ENCODE assay signal across 14 cellular contexts in the genomic region with DNA sequence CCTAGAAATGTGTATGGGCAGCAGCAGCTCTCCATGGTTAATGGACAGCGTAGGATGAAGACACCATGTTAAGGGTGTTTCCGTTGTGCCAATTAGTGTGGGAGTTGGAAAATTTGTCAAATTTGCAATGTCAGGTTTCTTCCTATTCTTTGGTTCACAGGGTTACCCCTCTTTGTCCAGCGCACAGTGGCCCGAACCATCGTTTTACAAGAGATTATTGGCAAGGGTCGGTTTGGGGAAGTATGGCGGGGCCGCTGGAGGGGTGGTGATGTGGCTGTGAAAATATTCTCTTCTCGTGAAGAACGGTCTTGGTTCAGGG.
"Had no signal": no experiment of that assay in that cellular context is flagged by ENCODE, and none has a peak within 500 bp of the region (broad histone marks: within the 10 kb centered on the region; RNA-seq: fewer than 3 reads in every experiment).

No MANE protein-coding gene starts in this region.

- DNase-seq: occipital lobe, T1000 had no signal

- H3K27me3 ChIP-seq: body of pancreas, gastrocnemius medialis, heart right ventricle, spleen, transverse colon had no signal

- H3K27ac Mint-ChIP-seq: activated naive CD4-positive, alpha-beta T cell treated with anti-CD3 and anti-CD28 coated beads for 36 hours; activated T-cell treated with anti-CD3 and anti-CD28 coated beads, Interleukin-2, amount 50 U/mL, for 72 hours; WTC11 had no signal

- H3K27me3 Mint-ChIP-seq: activated CD4-positive, alpha-beta T cell treated with anti-CD3 and anti-CD28 coated beads, Interleukin-2, amount 10 ng/mL, durations not matched to agents 7 days and 5 days; naive thymus-derived CD8-positive, alpha-beta T cell had no signal

- H3K4me3 ChIP-seq: body of pancreas, gastrocnemius medialis, heart right ventricle, psoas muscle, spleen, transverse colon had no signal

- H3K4me1 Mint-ChIP-seq: WTC11 had no signal

- H3K27ac ChIP-seq: epithelial cell of prostate, gastrocnemius medialis, heart right ventricle, psoas muscle, transverse colon had no signal

- H3K4me3 Mint-ChIP-seq: activated CD4-positive, alpha-beta T cell treated with anti-CD3 and anti-CD28 coated beads, Interleukin-2, amount 10 ng/mL, durations not matched to agents 7 days and 5 days; activated naive CD4-positive, alpha-beta T cell treated with anti-CD3 and anti-CD28 coated beads for 36 hours; activated T-cell treated with anti-CD3 and anti-CD28 coated beads, Interleukin-2, amount 50 U/mL, for 72 hours; WTC11 had no signal

- H3K9me3 ChIP-seq: body of pancreas, gastrocnemius medialis, heart right ventricle, psoas muscle, spleen, transverse colon had no signal

- H3K9me3 Mint-ChIP-seq: activated CD4-positive, alpha-beta T cell treated with anti-CD3 and anti-CD28 coated beads, Interleukin-2, amount 10 ng/mL, durations not matched to agents 7 days and 5 days; activated naive CD4-positive, alpha-beta T cell treated with anti-CD3 and anti-CD28 coated beads for 36 hours; activated T-cell treated with anti-CD3 and anti-CD28 coated beads, Interleukin-2, amount 50 U/mL, for 72 hours; naive thymus-derived CD8-positive, alpha-beta T cell; WTC11 had no signal

- H3K4me1 ChIP-seq: gastrocnemius medialis, psoas muscle had no signal
